1 cellular context compared by ENCODE assay signal in genomic region chr11:112016088-112016764, GRCh38.
TF ChIP-seq lines count a peak whose summit lies in the region.

No MANE protein-coding gene starts in this region.

TF ChIP-seq in GM12878, 131 proteins besides CTCF, POLR2A, EP300 and RAD21 (continued from another document and continues in another):
- TF ChIP-seq RELB (IDR thresholded peaks at IDR 0.05; ENCODE audit: low read depth) (0 out of 2 replicates have a peak, but pooled peaks have one; percentile 29), RAD51 (IDR thresholded peaks at IDR 0.05) (peak; percentile 49; the same call in 1 of the 2 replicates), MTA2 (IDR thresholded peaks at IDR 0.05; ENCODE audit: low read depth) (peak; percentile 42; the same call in 1 of the 2 replicates), FOXM1 (IDR thresholded peaks at IDR 0.05; ENCODE audit: low read depth, low read length) (no peak), HCFC1 (IDR thresholded peaks at IDR 0.05; ENCODE audit: low read length) (no peak), NBN (IDR thresholded peaks at IDR 0.05) (0 out of 2 replicates have a peak, but pooled peaks have one; percentile 42), TCF3 (IDR thresholded peaks at IDR 0.05; ENCODE audit: borderline replicate concordance, insufficient read depth, low read depth, low read length) (0 out of 2 replicates have a peak, but pooled peaks have one; percentile 18), BACH1 (IDR thresholded peaks at IDR 0.05; ENCODE audit: borderline replicate concordance) (no peak), CREB1 (IDR thresholded peaks at IDR 0.05; ENCODE audit: low read depth) (0 out of 2 replicates have a peak, but pooled peaks have one; percentile 15), SREBF1 (IDR thresholded peaks at IDR 0.05; ENCODE audit: low read length) (no peak), HSF1 (IDR thresholded peaks at IDR 0.05; ENCODE audit: low read depth, low read length) (no peak), NR2F1 (conservative IDR thresholded peaks at IDR 0.05) (0 out of 2 replicates have a peak, but pooled peaks have one; percentile 16), TCF12 (IDR thresholded peaks at IDR 0.05; ENCODE audit: low read depth, low read length) (peak; percentile 73), TBL1XR1 (IDR thresholded peaks at IDR 0.05; ENCODE audit: low read depth, low read length) (no peak), CBFB (IDR thresholded peaks at IDR 0.05; ENCODE audit: low read depth) (peak; percentile 83; the same call in 1 of the 2 replicates), CBX5 (IDR thresholded peaks at IDR 0.05; ENCODE audit: low read depth) (0 out of 2 replicates have a peak, but pooled peaks have one; percentile 51), POU2F2 (IDR thresholded peaks at IDR 0.05; ENCODE audit: borderline replicate concordance, low read depth, low read length) (peak; percentile 42; the same call in 1 of the 3 replicates), PML (IDR thresholded peaks at IDR 0.05; ENCODE audit: low read length) (0 out of 2 replicates have a peak, but pooled peaks have one; percentile 31), CHD4 (IDR thresholded peaks at IDR 0.05) (no peak), MXI1 (IDR thresholded peaks at IDR 0.05; ENCODE audit: low read depth, low read length) (no peak; the same call in 1 of the 2 replicates), JUND (IDR thresholded peaks at IDR 0.05; ENCODE audit: low read depth, low read length) (no peak), MEF2A (IDR thresholded peaks at IDR 0.05; ENCODE audit: insufficient read depth, low read depth, low read length) (no peak), PAX8 (IDR thresholded peaks at IDR 0.05) (no peak), BCL11A (IDR thresholded peaks at IDR 0.05; ENCODE audit: low read depth, low read length) (peak; percentile 53; the same call in 1 of the 2 replicates), JUNB (IDR thresholded peaks at IDR 0.05) (peak; percentile 49), NFIC (IDR thresholded peaks at IDR 0.05; ENCODE audit: low read depth, low read length) (peak; percentile 70), IRF5 (IDR thresholded peaks at IDR 0.05; ENCODE audit: borderline replicate concordance) (no peak), ETV6 (conservative IDR thresholded peaks at IDR 0.05 in 1 of 2, IDR thresholded peaks at IDR 0.05 in 1 of 2; ENCODE audit: borderline replicate concordance in 1 of 2, low read depth in 1 of 2) (no peak), IRF3 (IDR thresholded peaks at IDR 0.05) (no peak), IKZF2 (IDR thresholded peaks at IDR 0.05) (peak in 1 of 2 experiments; percentile 37; a peak in 1 of 4 replicates), CUX1 (IDR thresholded peaks at IDR 0.05; ENCODE audit: insufficient replicate concordance, low read depth, low read length) (no peak), CHD2 (IDR thresholded peaks at IDR 0.05; ENCODE audit: borderline replicate concordance, low read depth, low read length) (no peak), USF2 (IDR thresholded peaks at IDR 0.05; ENCODE audit: borderline replicate concordance, low read depth, low read length) (no peak), DPF2 (IDR thresholded peaks at IDR 0.05) (peak; percentile 52; the same call in 1 of the 2 replicates), ATF2 (IDR thresholded peaks at IDR 0.05; ENCODE audit: low read length) (peak; percentile 61), MEF2B (IDR thresholded peaks at IDR 0.05; ENCODE audit: partially characterized antibody, poor library complexity, severe bottlenecking) (peak; percentile 86), SMAD5 (IDR thresholded peaks at IDR 0.05; ENCODE audit: low read depth) (no peak), GABPA (IDR thresholded peaks at IDR 0.05; ENCODE audit: low read depth) (no peak), BHLHE40 (IDR thresholded peaks at IDR 0.05; ENCODE audit: borderline replicate concordance in 1 of 2, low read depth in 2 of 2, low read length in 1 of 2) (peak in 1 of 2 experiments; percentile 7; a peak in 1 of 4 replicates), NR2C1 (IDR thresholded peaks at IDR 0.05) (no peak), MAX (IDR thresholded peaks at IDR 0.05; ENCODE audit: low read depth, low read length) (peak; percentile 48; the same call in 1 of the 2 replicates), IRF4 (IDR thresholded peaks at IDR 0.05; ENCODE audit: low read depth, low read length) (peak; percentile 48; the same call in 1 of the 2 replicates), ZNF687 (IDR thresholded peaks at IDR 0.05) (peak; percentile 82), GATAD2B (conservative IDR thresholded peaks at IDR 0.05; ENCODE audit: low read depth) (no peak), EED (IDR thresholded peaks at IDR 0.05; ENCODE audit: low read depth) (peak; percentile 28; the same call in 1 of the 2 replicates), PAX5 (IDR thresholded peaks at IDR 0.05; ENCODE audit: borderline replicate concordance, low read depth, low read length) (peak; percentile 79; the same call in 1 of the 2 replicates), RUNX3 (IDR thresholded peaks at IDR 0.05; ENCODE audit: low read length) (peak; percentile 87)
